ENCODE assay signal across 1 cellular context in genomic region chr10:76333801-76334200, GRCh38.
TF ChIP-seq lines count a peak whose summit lies in the region.

No MANE protein-coding gene starts in this region.

TF ChIP-seq in SK-N-SH, 30 proteins besides CTCF, POLR2A, EP300 and RAD21 (continued from another document):
- TF ChIP-seq PBX3 (IDR thresholded peaks at IDR 0.05) (no peak), MXI1 (IDR thresholded peaks at IDR 0.05; ENCODE audit: low read depth, low read length) (no peak), TCF12 (IDR thresholded peaks at IDR 0.05) (no peak), RXRA (IDR thresholded peaks at IDR 0.05; ENCODE audit: borderline replicate concordance, low read depth) (no peak), MAX (IDR thresholded peaks at IDR 0.05; ENCODE audit: low read depth) (no peak), NRF1 (IDR thresholded peaks at IDR 0.05; ENCODE audit: low read depth, low read length) (no peak), SIN3A (IDR thresholded peaks at IDR 0.05; ENCODE audit: borderline replicate concordance, low read depth, low read length) (no peak), RCOR1 (IDR thresholded peaks at IDR 0.05; ENCODE audit: low read length) (no peak), NFIC (IDR thresholded peaks at IDR 0.05; ENCODE audit: borderline replicate concordance) (no peak)
